Comparison of ENCODE assay signal across 1 cellular context in the genomic region with DNA sequence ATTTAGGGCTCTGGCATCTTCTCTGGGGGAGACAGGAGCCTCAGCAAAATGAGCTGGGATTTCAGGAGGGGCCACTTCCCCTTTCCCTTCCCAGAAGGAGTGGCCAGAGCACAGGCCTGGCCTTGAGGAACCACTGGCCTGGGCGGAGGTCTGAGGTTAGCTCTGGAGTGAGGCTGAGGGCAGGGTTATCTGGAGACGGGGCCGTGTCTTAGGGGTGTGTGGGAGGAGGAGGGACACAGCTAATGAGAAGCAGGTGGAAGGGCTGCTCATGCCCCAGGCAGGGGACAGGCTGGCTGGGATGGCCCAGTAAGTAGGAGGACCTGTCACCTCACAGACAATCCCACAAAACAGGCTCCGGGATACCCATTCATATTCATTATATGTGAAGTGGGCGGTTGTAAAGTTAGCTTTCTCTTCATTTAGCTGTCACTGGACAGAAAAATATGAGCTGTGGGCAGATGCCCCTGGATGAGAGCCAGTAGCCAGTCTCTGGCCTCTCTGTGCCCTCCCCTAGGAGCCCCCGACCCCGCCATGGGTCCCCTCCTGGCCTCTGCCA.
TF ChIP-seq lines count a peak whose summit lies in the region.

No MANE protein-coding gene starts in this region.

TF ChIP-seq in K562, 482 proteins besides CTCF, POLR2A, EP300 and RAD21 (continued from another document and continues in another):
- TF ChIP-seq, protein P1, sequence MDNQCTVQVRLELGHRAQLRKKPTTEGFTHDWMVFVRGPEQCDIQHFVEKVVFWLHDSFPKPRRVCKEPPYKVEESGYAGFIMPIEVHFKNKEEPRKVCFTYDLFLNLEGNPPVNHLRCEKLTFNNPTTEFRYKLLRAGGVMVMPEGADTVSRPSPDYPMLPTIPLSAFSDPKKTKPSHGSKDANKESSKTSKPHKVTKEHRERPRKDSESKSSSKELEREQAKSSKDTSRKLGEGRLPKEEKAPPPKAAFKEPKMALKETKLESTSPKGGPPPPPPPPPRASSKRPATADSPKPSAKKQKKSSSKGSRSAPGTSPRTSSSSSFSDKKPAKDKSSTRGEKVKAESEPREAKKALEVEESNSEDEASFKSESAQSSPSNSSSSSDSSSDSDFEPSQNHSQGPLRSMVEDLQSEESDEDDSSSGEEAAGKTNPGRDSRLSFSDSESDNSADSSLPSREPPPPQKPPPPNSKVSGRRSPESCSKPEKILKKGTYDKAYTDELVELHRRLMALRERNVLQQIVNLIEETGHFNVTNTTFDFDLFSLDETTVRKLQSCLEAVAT (IDR thresholded peaks at IDR 0.05) = no peak
- TF ChIP-seq EZH2 (IDR thresholded peaks at IDR 0.05; ENCODE audit: borderline replicate concordance, low read depth, low read length) = no peak
- no peak for TF ChIP-seq HSF4 (CRISPR knock-in tag; IDR thresholded peaks at IDR 0.05; ENCODE audit: borderline replicate concordance)
- TF ChIP-seq, protein P2, sequence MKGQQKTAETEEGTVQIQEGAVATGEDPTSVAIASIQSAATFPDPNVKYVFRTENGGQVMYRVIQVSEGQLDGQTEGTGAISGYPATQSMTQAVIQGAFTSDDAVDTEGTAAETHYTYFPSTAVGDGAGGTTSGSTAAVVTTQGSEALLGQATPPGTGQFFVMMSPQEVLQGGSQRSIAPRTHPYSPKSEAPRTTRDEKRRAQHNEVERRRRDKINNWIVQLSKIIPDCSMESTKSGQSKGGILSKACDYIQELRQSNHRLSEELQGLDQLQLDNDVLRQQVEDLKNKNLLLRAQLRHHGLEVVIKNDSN (CRISPR knock-in tag; IDR thresholded peaks at IDR 0.05) = no peak
- no peak for TF ChIP-seq TFAM (CRISPR knock-in tag; conservative IDR thresholded peaks at IDR 0.05)
- no peak for TF ChIP-seq RBBP5 (IDR thresholded peaks at IDR 0.05; ENCODE audit: borderline replicate concordance, insufficient read depth, low read length, poor library complexity, severe bottlenecking)
- no peak for TF ChIP-seq TEAD2 (tag; IDR thresholded peaks at IDR 0.05)
- TF ChIP-seq, protein P3, sequence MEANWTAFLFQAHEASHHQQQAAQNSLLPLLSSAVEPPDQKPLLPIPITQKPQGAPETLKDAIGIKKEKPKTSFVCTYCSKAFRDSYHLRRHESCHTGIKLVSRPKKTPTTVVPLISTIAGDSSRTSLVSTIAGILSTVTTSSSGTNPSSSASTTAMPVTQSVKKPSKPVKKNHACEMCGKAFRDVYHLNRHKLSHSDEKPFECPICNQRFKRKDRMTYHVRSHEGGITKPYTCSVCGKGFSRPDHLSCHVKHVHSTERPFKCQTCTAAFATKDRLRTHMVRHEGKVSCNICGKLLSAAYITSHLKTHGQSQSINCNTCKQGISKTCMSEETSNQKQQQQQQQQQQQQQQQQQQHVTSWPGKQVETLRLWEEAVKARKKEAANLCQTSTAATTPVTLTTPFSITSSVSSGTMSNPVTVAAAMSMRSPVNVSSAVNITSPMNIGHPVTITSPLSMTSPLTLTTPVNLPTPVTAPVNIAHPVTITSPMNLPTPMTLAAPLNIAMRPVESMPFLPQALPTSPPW (CRISPR knock-in tag; IDR thresholded peaks at IDR 0.05) = peak; percentile 60
- no peak for TF ChIP-seq ZNF57 (CRISPR knock-in tag; IDR thresholded peaks at IDR 0.05)
- TF ChIP-seq MCM5 (IDR thresholded peaks at IDR 0.05; ENCODE audit: low read depth) = no peak
- TF ChIP-seq MTA3 (IDR thresholded peaks at IDR 0.05; ENCODE audit: borderline replicate concordance) = peak; percentile 31; the same call in 1 of the 2 replicates
- TF ChIP-seq, protein P4, sequence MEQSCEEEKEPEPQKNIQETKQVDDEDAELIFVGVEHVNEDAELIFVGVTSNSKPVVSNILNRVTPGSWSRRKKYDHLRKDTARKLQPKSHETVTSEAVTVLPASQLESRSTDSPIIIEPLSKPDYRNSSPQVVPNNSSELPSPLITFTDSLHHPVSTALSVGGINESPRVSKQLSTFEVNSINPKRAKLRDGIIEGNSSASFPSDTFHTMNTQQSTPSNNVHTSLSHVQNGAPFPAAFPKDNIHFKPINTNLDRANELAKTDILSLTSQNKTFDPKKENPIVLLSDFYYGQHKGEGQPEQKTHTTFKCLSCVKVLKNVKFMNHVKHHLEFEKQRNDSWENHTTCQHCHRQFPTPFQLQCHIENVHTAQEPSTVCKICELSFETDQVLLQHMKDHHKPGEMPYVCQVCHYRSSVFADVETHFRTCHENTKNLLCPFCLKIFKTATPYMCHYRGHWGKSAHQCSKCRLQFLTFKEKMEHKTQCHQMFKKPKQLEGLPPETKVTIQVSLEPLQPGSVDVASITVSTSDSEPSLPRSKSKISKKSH (CRISPR knock-in tag; IDR thresholded peaks at IDR 0.05) = no peak
- no peak for TF ChIP-seq BCOR (IDR thresholded peaks at IDR 0.05)
- TF ChIP-seq ETV5 (CRISPR knock-in tag; IDR thresholded peaks at IDR 0.05; ENCODE audit: low read depth) = 0 out of 2 replicates have a peak, but pooled peaks have one; percentile 37
- no peak for TF ChIP-seq SRSF3 (IDR thresholded peaks at IDR 0.05; ENCODE audit: insufficient read depth, low read length)
- TF ChIP-seq, protein P5, sequence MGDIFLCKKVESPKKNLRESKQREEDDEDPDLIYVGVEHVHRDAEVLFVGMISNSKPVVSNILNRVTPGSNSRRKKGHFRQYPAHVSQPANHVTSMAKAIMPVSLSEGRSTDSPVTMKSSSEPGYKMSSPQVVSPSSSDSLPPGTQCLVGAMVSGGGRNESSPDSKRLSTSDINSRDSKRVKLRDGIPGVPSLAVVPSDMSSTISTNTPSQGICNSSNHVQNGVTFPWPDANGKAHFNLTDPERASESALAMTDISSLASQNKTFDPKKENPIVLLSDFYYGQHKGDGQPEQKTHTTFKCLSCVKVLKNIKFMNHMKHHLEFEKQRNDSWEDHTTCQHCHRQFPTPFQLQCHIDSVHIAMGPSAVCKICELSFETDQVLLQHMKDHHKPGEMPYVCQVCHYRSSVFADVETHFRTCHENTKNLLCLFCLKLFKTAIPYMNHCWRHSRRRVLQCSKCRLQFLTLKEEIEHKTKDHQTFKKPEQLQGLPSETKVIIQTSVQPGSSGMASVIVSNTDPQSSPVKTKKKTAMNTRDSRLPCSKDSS (IDR thresholded peaks at IDR 0.05; ENCODE audit: low read depth, partially characterized antibody) = no peak
- TF ChIP-seq ILF3 (IDR thresholded peaks at IDR 0.05; ENCODE audit: borderline replicate concordance) = no peak
- TF ChIP-seq TBP (optimal IDR thresholded peaks at IDR 0.05; ENCODE audit: low read depth, low read length) = no peak
- TF ChIP-seq SP2 (IDR thresholded peaks at IDR 0.05; ENCODE audit: extremely low read depth, low read depth, low read length, poor library complexity, severe bottlenecking) = no peak
- no peak for TF ChIP-seq U2AF2 (optimal IDR thresholded peaks at IDR 0.05; ENCODE audit: low read depth, low read length)
- TF ChIP-seq LEF1 (IDR thresholded peaks at IDR 0.05) = no peak
- TF ChIP-seq CBFA2T3 (IDR thresholded peaks at IDR 0.05) = peak; percentile 65
- TF ChIP-seq, protein P6, sequence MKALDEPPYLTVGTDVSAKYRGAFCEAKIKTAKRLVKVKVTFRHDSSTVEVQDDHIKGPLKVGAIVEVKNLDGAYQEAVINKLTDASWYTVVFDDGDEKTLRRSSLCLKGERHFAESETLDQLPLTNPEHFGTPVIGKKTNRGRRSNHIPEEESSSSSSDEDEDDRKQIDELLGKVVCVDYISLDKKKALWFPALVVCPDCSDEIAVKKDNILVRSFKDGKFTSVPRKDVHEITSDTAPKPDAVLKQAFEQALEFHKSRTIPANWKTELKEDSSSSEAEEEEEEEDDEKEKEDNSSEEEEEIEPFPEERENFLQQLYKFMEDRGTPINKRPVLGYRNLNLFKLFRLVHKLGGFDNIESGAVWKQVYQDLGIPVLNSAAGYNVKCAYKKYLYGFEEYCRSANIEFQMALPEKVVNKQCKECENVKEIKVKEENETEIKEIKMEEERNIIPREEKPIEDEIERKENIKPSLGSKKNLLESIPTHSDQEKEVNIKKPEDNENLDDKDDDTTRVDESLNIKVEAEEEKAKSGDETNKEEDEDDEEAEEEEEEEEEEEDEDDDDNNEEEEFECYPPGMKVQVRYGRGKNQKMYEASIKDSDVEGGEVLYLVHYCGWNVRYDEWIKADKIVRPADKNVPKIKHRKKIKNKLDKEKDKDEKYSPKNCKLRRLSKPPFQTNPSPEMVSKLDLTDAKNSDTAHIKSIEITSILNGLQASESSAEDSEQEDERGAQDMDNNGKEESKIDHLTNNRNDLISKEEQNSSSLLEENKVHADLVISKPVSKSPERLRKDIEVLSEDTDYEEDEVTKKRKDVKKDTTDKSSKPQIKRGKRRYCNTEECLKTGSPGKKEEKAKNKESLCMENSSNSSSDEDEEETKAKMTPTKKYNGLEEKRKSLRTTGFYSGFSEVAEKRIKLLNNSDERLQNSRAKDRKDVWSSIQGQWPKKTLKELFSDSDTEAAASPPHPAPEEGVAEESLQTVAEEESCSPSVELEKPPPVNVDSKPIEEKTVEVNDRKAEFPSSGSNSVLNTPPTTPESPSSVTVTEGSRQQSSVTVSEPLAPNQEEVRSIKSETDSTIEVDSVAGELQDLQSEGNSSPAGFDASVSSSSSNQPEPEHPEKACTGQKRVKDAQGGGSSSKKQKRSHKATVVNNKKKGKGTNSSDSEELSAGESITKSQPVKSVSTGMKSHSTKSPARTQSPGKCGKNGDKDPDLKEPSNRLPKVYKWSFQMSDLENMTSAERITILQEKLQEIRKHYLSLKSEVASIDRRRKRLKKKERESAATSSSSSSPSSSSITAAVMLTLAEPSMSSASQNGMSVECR (CRISPR knock-in tag; IDR thresholded peaks at IDR 0.05) = 0 out of 2 replicates have a peak, but pooled peaks have one; percentile 26
- TF ChIP-seq CCNT2 (IDR thresholded peaks at IDR 0.05; ENCODE audit: borderline replicate concordance, extremely low read depth, insufficient read length, low read depth, low read length) = no peak
- TF ChIP-seq CBX3 (IDR thresholded peaks at IDR 0.05; ENCODE audit: borderline replicate concordance in 1 of 2, low read length in 2 of 2) = no peak
- TF ChIP-seq, protein P7, sequence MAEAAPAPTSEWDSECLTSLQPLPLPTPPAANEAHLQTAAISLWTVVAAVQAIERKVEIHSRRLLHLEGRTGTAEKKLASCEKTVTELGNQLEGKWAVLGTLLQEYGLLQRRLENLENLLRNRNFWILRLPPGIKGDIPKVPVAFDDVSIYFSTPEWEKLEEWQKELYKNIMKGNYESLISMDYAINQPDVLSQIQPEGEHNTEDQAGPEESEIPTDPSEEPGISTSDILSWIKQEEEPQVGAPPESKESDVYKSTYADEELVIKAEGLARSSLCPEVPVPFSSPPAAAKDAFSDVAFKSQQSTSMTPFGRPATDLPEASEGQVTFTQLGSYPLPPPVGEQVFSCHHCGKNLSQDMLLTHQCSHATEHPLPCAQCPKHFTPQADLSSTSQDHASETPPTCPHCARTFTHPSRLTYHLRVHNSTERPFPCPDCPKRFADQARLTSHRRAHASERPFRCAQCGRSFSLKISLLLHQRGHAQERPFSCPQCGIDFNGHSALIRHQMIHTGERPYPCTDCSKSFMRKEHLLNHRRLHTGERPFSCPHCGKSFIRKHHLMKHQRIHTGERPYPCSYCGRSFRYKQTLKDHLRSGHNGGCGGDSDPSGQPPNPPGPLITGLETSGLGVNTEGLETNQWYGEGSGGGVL (CRISPR knock-in tag; IDR thresholded peaks at IDR 0.05) = no peak
- TF ChIP-seq, protein P8, sequence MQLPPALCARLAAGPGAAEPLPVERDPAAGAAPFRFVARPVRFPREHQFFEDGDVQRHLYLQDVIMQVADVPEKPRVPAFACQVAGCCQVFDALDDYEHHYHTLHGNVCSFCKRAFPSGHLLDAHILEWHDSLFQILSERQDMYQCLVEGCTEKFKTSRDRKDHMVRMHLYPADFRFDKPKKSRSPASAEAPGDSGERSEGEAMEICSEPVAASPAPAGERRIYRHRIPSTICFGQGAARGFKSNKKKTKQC (CRISPR knock-in tag; IDR thresholded peaks at IDR 0.05) = no peak
- TF ChIP-seq CREM (IDR thresholded peaks at IDR 0.05; ENCODE audit: low read depth) = 0 out of 2 replicates have a peak, but pooled peaks have one; percentile 28
- TF ChIP-seq ZNF121 (CRISPR knock-in tag; conservative IDR thresholded peaks at IDR 0.05) = no peak
- no peak for TF ChIP-seq EHMT2 (IDR thresholded peaks at IDR 0.05)
- TF ChIP-seq KDM1A (IDR thresholded peaks at IDR 0.05) = no peak; a peak in 1 of 4 replicates
- no peak for TF ChIP-seq PHB2 (IDR thresholded peaks at IDR 0.05; ENCODE audit: low read depth)
- TF ChIP-seq RFX7 (CRISPR knock-in tag; IDR thresholded peaks at IDR 0.05) = no peak
- no peak for TF ChIP-seq CAMTA2 (CRISPR knock-in tag; conservative IDR thresholded peaks at IDR 0.05)
- TF ChIP-seq, protein P9, sequence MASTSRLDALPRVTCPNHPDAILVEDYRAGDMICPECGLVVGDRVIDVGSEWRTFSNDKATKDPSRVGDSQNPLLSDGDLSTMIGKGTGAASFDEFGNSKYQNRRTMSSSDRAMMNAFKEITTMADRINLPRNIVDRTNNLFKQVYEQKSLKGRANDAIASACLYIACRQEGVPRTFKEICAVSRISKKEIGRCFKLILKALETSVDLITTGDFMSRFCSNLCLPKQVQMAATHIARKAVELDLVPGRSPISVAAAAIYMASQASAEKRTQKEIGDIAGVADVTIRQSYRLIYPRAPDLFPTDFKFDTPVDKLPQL (IDR thresholded peaks at IDR 0.05; ENCODE audit: extremely low read depth, insufficient read length) = no peak
- TF ChIP-seq HDAC6 (IDR thresholded peaks at IDR 0.05; ENCODE audit: low read depth, low read length) = no peak
- no peak for TF ChIP-seq GABPB2 (CRISPR knock-in tag; conservative IDR thresholded peaks at IDR 0.05)
- TF ChIP-seq, protein P10, sequence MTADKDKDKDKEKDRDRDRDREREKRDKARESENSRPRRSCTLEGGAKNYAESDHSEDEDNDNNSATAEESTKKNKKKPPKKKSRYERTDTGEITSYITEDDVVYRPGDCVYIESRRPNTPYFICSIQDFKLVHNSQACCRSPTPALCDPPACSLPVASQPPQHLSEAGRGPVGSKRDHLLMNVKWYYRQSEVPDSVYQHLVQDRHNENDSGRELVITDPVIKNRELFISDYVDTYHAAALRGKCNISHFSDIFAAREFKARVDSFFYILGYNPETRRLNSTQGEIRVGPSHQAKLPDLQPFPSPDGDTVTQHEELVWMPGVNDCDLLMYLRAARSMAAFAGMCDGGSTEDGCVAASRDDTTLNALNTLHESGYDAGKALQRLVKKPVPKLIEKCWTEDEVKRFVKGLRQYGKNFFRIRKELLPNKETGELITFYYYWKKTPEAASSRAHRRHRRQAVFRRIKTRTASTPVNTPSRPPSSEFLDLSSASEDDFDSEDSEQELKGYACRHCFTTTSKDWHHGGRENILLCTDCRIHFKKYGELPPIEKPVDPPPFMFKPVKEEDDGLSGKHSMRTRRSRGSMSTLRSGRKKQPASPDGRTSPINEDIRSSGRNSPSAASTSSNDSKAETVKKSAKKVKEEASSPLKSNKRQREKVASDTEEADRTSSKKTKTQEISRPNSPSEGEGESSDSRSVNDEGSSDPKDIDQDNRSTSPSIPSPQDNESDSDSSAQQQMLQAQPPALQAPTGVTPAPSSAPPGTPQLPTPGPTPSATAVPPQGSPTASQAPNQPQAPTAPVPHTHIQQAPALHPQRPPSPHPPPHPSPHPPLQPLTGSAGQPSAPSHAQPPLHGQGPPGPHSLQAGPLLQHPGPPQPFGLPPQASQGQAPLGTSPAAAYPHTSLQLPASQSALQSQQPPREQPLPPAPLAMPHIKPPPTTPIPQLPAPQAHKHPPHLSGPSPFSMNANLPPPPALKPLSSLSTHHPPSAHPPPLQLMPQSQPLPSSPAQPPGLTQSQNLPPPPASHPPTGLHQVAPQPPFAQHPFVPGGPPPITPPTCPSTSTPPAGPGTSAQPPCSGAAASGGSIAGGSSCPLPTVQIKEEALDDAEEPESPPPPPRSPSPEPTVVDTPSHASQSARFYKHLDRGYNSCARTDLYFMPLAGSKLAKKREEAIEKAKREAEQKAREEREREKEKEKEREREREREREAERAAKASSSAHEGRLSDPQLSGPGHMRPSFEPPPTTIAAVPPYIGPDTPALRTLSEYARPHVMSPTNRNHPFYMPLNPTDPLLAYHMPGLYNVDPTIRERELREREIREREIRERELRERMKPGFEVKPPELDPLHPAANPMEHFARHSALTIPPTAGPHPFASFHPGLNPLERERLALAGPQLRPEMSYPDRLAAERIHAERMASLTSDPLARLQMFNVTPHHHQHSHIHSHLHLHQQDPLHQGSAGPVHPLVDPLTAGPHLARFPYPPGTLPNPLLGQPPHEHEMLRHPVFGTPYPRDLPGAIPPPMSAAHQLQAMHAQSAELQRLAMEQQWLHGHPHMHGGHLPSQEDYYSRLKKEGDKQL (CRISPR knock-in tag; IDR thresholded peaks at IDR 0.05; ENCODE audit: borderline replicate concordance) = no peak
